In genomic region chr19:36113895-36114762, GRCh38 we compare ENCODE assay signal across 8 cellular contexts. TPM values are rescaled to one million over a fixed set of nuclear protein-coding genes. Genes with fewer than 3 reads are reported as not detected.
DNase-seq lines count a peak whose midpoint lies in the region; ATAC-seq and TF ChIP-seq lines count a peak whose summit lies in the region.

No MANE protein-coding gene starts in this region.

- peak; percentile 17; the same call in 1 of the 2 replicates for TF ChIP-seq RAD21 in SK-N-SH (IDR thresholded peaks at IDR 0.05; ENCODE audit: low read length)

- H3K9me3 Mint-ChIP-seq in mesothelial cell of epicardium = no peaks in the 10 kb centered on the region

- H3K27ac ChIP-seq in DOHH2 (ENCODE audit: low read depth, low read length) (peak overlapping the region; percentile 69), SK-N-SH (ENCODE audit: low read depth in 2 of 2, low read length in 1 of 2) (peak overlapping the region; percentile 80 to 96), tibial artery (peak overlapping the region; percentile 82 to 86)

- H3F3A ChIP-seq in DOHH2 (ENCODE audit: control insufficient read depth, insufficient read depth) = no peaks in the 10 kb centered on the region
- no peaks in the 10 kb centered on the region for H3F3A ChIP-seq in SK-N-SH (replicated peaks; ENCODE audit: insufficient read depth)

- H3K4me3 Mint-ChIP-seq in mesothelial cell of epicardium = peak overlapping the region; percentile 91

- peaks cover 27% of the 10 kb centered on the region for H3K4me1 Mint-ChIP-seq in mesothelial cell of epicardium

- H4K20me1 ChIP-seq in DOHH2 (ENCODE audit: control insufficient read depth, insufficient read depth, low read depth, low read length) (peaks cover 6% of the 10 kb centered on the region; the same call in 1 of the 2 replicates), SK-N-SH (ENCODE audit: insufficient read depth) (no peaks in the 10 kb centered on the region)

- CTCF ChIA-PET in SK-N-SH (lab: Yijun Ruan, JAX) = interaction anchor here (0.7 to 3.5 kb wide), 7 partner anchors 11 to 233 kb away, joined by 3 to 14 read pairs (median 4); no protein-coding TSS in a partner anchor

- H3K4me1 ChIP-seq in DOHH2 (ENCODE audit: control insufficient read depth, low read length) = peaks cover 29% of the 10 kb centered on the region
- peaks cover 6 to 22% of the 10 kb centered on the region in 2 experiments; a peak in 1 of 4 replicates for H3K4me1 ChIP-seq in SK-N-SH (ENCODE audit: control insufficient read depth in 1 of 2, insufficient read depth in 2 of 2, low read depth in 1 of 2, low read length in 1 of 2)
- peaks cover 0 to 26% (median 22%) of the 10 kb centered on the region in 4 donors for H3K4me1 ChIP-seq in tibial artery

- no peaks in the 10 kb centered on the region for H3K9me3 ChIP-seq in DOHH2 (ENCODE audit: control insufficient read depth, insufficient read depth, low read length)
- no peaks in the 10 kb centered on the region for H3K9me3 ChIP-seq in SK-N-SH
- no peaks in the 10 kb centered on the region for H3K9me3 ChIP-seq in tibial artery

- POLR2A ChIA-PET in SK-N-SH (lab: Yijun Ruan, JAX) = interaction anchor here (1.0 to 1.8 kb wide), 6 partner anchors 11 to 217 kb away, joined by 3 to 6 read pairs (median 4); partner anchors contain the start of genes ZNF146 and ZNF565

- peaks cover 47% of the 10 kb centered on the region for H3K36me3 ChIP-seq in DOHH2 (ENCODE audit: control insufficient read depth, low read length)
- peaks cover 22 to 24% of the 10 kb centered on the region in 2 experiments for H3K36me3 ChIP-seq in SK-N-SH (replicated peaks in 1 of 2; ENCODE audit: control insufficient read depth in 1 of 2, insufficient read depth in 2 of 2, low read length in 1 of 2)
- H3K36me3 ChIP-seq in tibial artery = peaks cover 7 to 49% (median 29%) of the 10 kb centered on the region in 3 donors

- H3K4me3 ChIP-seq in DOHH2 (ENCODE audit: low read length) = peak overlapping the region; percentile 99
- peak overlapping the region; percentile 77 to 85 for H3K4me3 ChIP-seq in SK-N-SH (ENCODE audit: low read depth in 2 of 2, low read length in 1 of 2)
- peak overlapping the region; percentile 60 to 83 for H3K4me3 ChIP-seq in tibial artery

- TF ChIP-seq CTCF in DOHH2 (IDR thresholded peaks at IDR 0.05; ENCODE audit: low read depth, low read length, poor library complexity, severe bottlenecking) = no peak
- 0 out of 2 replicates have a peak, but pooled peaks have one; percentile 20 for TF ChIP-seq CTCF in SK-N-SH (IDR thresholded peaks at IDR 0.05)
- TF ChIP-seq CTCF in mesothelial cell of epicardium (IDR thresholded peaks at IDR 0.05; ENCODE audit: unreplicated experiment) = no peak
- no peak for TF ChIP-seq CTCF in tibial artery (IDR thresholded peaks at IDR 0.05)

- H3K27me3 ChIP-seq in DOHH2 (ENCODE audit: control insufficient read depth, low read length) (no peaks in the 10 kb centered on the region), SK-N-SH (ENCODE audit: insufficient read depth) (no peaks in the 10 kb centered on the region), tibial artery (no peaks in the 10 kb centered on the region)

- peak overlapping the region; percentile 83; the same call in 1 of the 2 replicates for H2AFZ ChIP-seq in SK-N-SH (ENCODE audit: low read depth)

- no peak for TF ChIP-seq EP300 in SK-N-SH (IDR thresholded peaks at IDR 0.05; ENCODE audit: borderline replicate concordance in 1 of 2, low read depth in 1 of 2, low read length in 1 of 2)

- intact Hi-C loops in tibial artery (cut with DNase I; ENCODE audit: low total_unique reads) = no loop called here

- peaks cover 2% of the 10 kb centered on the region for H3K27me3 Mint-ChIP-seq in mesothelial cell of epicardium (ENCODE audit: low read depth)

- H3K9ac ChIP-seq in SK-N-SH = peak overlapping the region; percentile 69

- peaks cover 14% of the 10 kb centered on the region for H3K36me3 Mint-ChIP-seq in mesothelial cell of epicardium

- DNase-seq in SK-N-SH = peak; percentile 65
- DNase-seq in dermis microvascular lymphatic vessel endothelial cell (ENCODE audit: low read depth in 2 of 2) = peak; percentile 14 to 39
- DNase-seq in mesothelial cell of epicardium (ENCODE audit: low spot score in 2 of 2, unreplicated experiment in 2 of 2) = no peak
- peak; percentile 32 to 81 for DNase-seq in tibial artery

- ATAC-seq in HG02763 (IDR thresholded peaks at IDR 0.05; ENCODE audit: unreplicated experiment) (peak; percentile 0), HG02610 (IDR thresholded peaks at IDR 0.05; ENCODE audit: unreplicated experiment) (no peak), HG03196 (IDR thresholded peaks at IDR 0.05; ENCODE audit: unreplicated experiment) (no peak)

- H3K27ac Mint-ChIP-seq in mesothelial cell of epicardium = peak overlapping the region; percentile 96

- H3K4me2 ChIP-seq in DOHH2 (ENCODE audit: low read length) = peak overlapping the region; percentile 79
- peak overlapping the region; percentile 98 for H3K4me2 ChIP-seq in SK-N-SH

- H3K79me2 ChIP-seq in DOHH2 (ENCODE audit: control insufficient read depth, low read length) = peaks cover 38% of the 10 kb centered on the region
- peaks cover 39% of the 10 kb centered on the region; the same call in 1 of the 2 replicates for H3K79me2 ChIP-seq in SK-N-SH (ENCODE audit: insufficient read depth)

- H3K9me2 ChIP-seq in DOHH2 (replicated peaks; ENCODE audit: control insufficient read depth, low read length) (no peaks in the 10 kb centered on the region), SK-N-SH (no peaks in the 10 kb centered on the region)

- WGBS in SK-N-SH (ENCODE audit: low lambda C conversion rate) = 12% methylated on average over 23 of the region's 49 CpGs

TF ChIP-seq in SK-N-SH, 30 proteins besides CTCF, POLR2A, EP300 and RAD21:
- TF ChIP-seq MEF2A (IDR thresholded peaks at IDR 0.05; ENCODE audit: borderline replicate concordance, low read depth) (no peak), NFIC (IDR thresholded peaks at IDR 0.05; ENCODE audit: borderline replicate concordance) (no peak), CHD2 (IDR thresholded peaks at IDR 0.05; ENCODE audit: low read length, partially characterized antibody) (no peak)
TF ChIP-seq in SK-N-SH: peak in this region for 0.

RNA-seq across cellular contexts. Expression of gene POLR2I, which starts 0.5 kb away (rescaled TPM):
- 54.8 and 140 TPM in 2 replicates for polyA plus RNA-seq in SK-N-SH (2012; rRNA removed)
- polyA plus RNA-seq in SK-N-SH (2012; cell fraction: cytosol; rRNA removed) = 63.6 and 68.8 TPM in 2 replicates
- polyA plus RNA-seq in SK-N-SH (2012; cell fraction: nucleus; rRNA removed) = 33.0 and 56.9 TPM in 2 replicates
- total RNA-seq in dermis microvascular lymphatic vessel endothelial cell (108 and 117 TPM in 2 replicates), mesothelial cell of epicardium (51.8 to 60.9 TPM (median 59.5 TPM) in 3 replicates)

RNA-seq across cellular contexts. Expression of gene TBCB, which starts 1.1 kb away (rescaled TPM):
- 566 and 712 TPM in 2 replicates for polyA plus RNA-seq in SK-N-SH (2012; rRNA removed)
- polyA plus RNA-seq in SK-N-SH (2012; cell fraction: cytosol; rRNA removed) = 448 and 578 TPM in 2 replicates
- 348 and 359 TPM in 2 replicates for polyA plus RNA-seq in SK-N-SH (2012; cell fraction: nucleus; rRNA removed)
- 163 and 164 TPM in 2 replicates for total RNA-seq in dermis microvascular lymphatic vessel endothelial cell
- 112 to 116 TPM (median 115 TPM) in 3 replicates for total RNA-seq in mesothelial cell of epicardium

RNA-seq across cellular contexts. Expression of gene OVOL3, which starts 3.2 kb away (rescaled TPM):
- polyA plus RNA-seq in SK-N-SH (2012; rRNA removed) = 0.18 TPM in 1 of 2 replicates, not detected in the other
- not detected in 2 replicates for polyA plus RNA-seq in SK-N-SH (2012; cell fraction: cytosol; rRNA removed)
- polyA plus RNA-seq in SK-N-SH (2012; cell fraction: nucleus; rRNA removed) = 0.08 and 0.74 TPM in 2 replicates
- total RNA-seq in dermis microvascular lymphatic vessel endothelial cell (not detected in 2 replicates), mesothelial cell of epicardium (not detected in 3 replicates)

RNA-seq across cellular contexts. Expression of gene CAPNS1, which starts 25.7 kb away (rescaled TPM):
- polyA plus RNA-seq in SK-N-SH (2012; rRNA removed) = 999 and 1,027 TPM in 2 replicates
- polyA plus RNA-seq in SK-N-SH (2012; cell fraction: cytosol; rRNA removed) = 704 and 867 TPM in 2 replicates
- polyA plus RNA-seq in SK-N-SH (2012; cell fraction: nucleus; rRNA removed) = 330 and 555 TPM in 2 replicates
- total RNA-seq in dermis microvascular lymphatic vessel endothelial cell (383 and 452 TPM in 2 replicates), mesothelial cell of epicardium (425 to 453 TPM (median 451 TPM) in 3 replicates)

RNA-seq across cellular contexts. Expression of gene COX7A1, which starts 38.1 kb away (rescaled TPM):
- not detected in 2 replicates for polyA plus RNA-seq in SK-N-SH (2012; rRNA removed)
- polyA plus RNA-seq in SK-N-SH (2012; cell fraction: cytosol; rRNA removed) = not detected in 2 replicates
- polyA plus RNA-seq in SK-N-SH (2012; cell fraction: nucleus; rRNA removed) = not detected in 2 replicates
- 32.7 and 77.4 TPM in 2 replicates for total RNA-seq in dermis microvascular lymphatic vessel endothelial cell
- not detected in 3 replicates for total RNA-seq in mesothelial cell of epicardium

Comparison
In these comparisons a context has a peak if more than half of its experiments do, and no peak if none do; other contexts are left out.
1. DNase-seq: peak in SK-N-SH (single experiment), dermis microvascular lymphatic vessel endothelial cell (2 of 2) and tibial artery (2 of 2); none in mesothelial cell of epicardium (0 of 2).
2. Peak in every context shown above with its lines, with median percentiles within 50 percentile points of each other: H3K27ac ChIP-seq and H3K4me3 ChIP-seq.